Comparison of ENCODE assay signal across 8 cellular contexts in genomic region chr16:84138824-84139627, GRCh38. TPM values are rescaled to one million over a fixed set of nuclear protein-coding genes. Genes with fewer than 3 reads are reported as not detected.
A peak's percentile ranks its signal among the peaks of the same experiment; 100 is the strongest.
DNase-seq lines count a peak whose midpoint lies in the region; ATAC-seq and TF ChIP-seq lines count a peak whose summit lies in the region.

No MANE protein-coding gene starts in this region.

- H3F3A ChIP-seq in GM23248 (ENCODE audit: insufficient read depth): no peaks in the 10 kb centered on the region

- no peak overlapping the region for H3K4me3 Mint-ChIP-seq in endothelial cell (ENCODE audit: unreplicated experiment)
- H3K4me3 Mint-ChIP-seq in stimulated activated naive CD8-positive, alpha-beta T cell treated with anti-CD3 and anti-CD28 coated beads, Interleukin-15, amount 100 ng/mL, for 72 hours: peak overlapping the region; percentile 63 to 68

- 20 to 24% methylated on average over 14 of the region's 14 CpGs for WGBS in GM23248 (ENCODE audit: low coverage in 1 of 2, low lambda C conversion rate in 2 of 2, missing lambda C conversion rate in 2 of 2), 2 experiments
- 53 to 56% methylated on average over 14 of the region's 14 CpGs for WGBS in tibial nerve, 2 donors

- H3K9me3 Mint-ChIP-seq in endothelial cell (ENCODE audit: unreplicated experiment): no peaks in the 10 kb centered on the region
- no peaks in the 10 kb centered on the region for H3K9me3 Mint-ChIP-seq in stimulated activated naive CD8-positive, alpha-beta T cell treated with anti-CD3 and anti-CD28 coated beads, Interleukin-15, amount 100 ng/mL, for 72 hours

- H3K27me3 ChIP-seq in GM23248 (replicated peaks; ENCODE audit: insufficient read depth) (no peaks in the 10 kb centered on the region), tibial nerve (no peaks in the 10 kb centered on the region)

- H3K27me3 Mint-ChIP-seq in endothelial cell (ENCODE audit: unreplicated experiment): peaks cover 7% of the 10 kb centered on the region
- no peaks in the 10 kb centered on the region for H3K27me3 Mint-ChIP-seq in stimulated activated naive CD8-positive, alpha-beta T cell treated with anti-CD3 and anti-CD28 coated beads, Interleukin-15, amount 100 ng/mL, for 72 hours

- peak overlapping the region; percentile 71 for H2AFZ ChIP-seq in GM23248

- peak overlapping the region; percentile 4 for H3K27ac Mint-ChIP-seq in endothelial cell (ENCODE audit: unreplicated experiment)
- H3K27ac Mint-ChIP-seq in stimulated activated naive CD8-positive, alpha-beta T cell treated with anti-CD3 and anti-CD28 coated beads, Interleukin-15, amount 100 ng/mL, for 72 hours: peak overlapping the region in 1 of 2 donors; percentile 20

- DNase-seq in DMS53 (lab: John Stamatoyannopoulos, UW): peak; percentile 93
- DNase-seq in GM23248: peak; percentile 73
- DNase-seq in NCI-H510A (lab: John Stamatoyannopoulos, UW): peak; percentile 71
- DNase-seq in endothelial cell (ENCODE audit: low spot score): no peak
- peak; percentile 43 to 71 for DNase-seq in stimulated activated naive CD8-positive, alpha-beta T cell treated with anti-CD3 and anti-CD28 coated beads, Interleukin-15, amount 100 ng/mL, for 72 hours
- no peak for DNase-seq in HUDEP-2 (lab: John Stamatoyannopoulos, UW; ENCODE audit: unreplicated experiment in 76 of 76)
- DNase-seq in tibial nerve (ENCODE audit: low spot score in 2 of 2): no peak

- H4K20me1 ChIP-seq in GM23248 (ENCODE audit: insufficient read depth): no peaks in the 10 kb centered on the region

- peak overlapping the region; percentile 66 for H3K4me2 ChIP-seq in GM23248 (ENCODE audit: unreplicated experiment)

- H3K4me3 ChIP-seq in GM23248: peak overlapping the region; percentile 44
- H3K4me3 ChIP-seq in tibial nerve: no peak overlapping the region

- peak overlapping the region; percentile 43 for H3K9ac ChIP-seq in GM23248

- TF ChIP-seq CTCF in endothelial cell (IDR thresholded peaks at IDR 0.05; ENCODE audit: unreplicated experiment): no peak
- no peak for TF ChIP-seq CTCF in tibial nerve (IDR thresholded peaks at IDR 0.05)

- peaks cover 23% of the 10 kb centered on the region for H3K4me1 Mint-ChIP-seq in endothelial cell (ENCODE audit: unreplicated experiment)
- peaks cover 64% of the 10 kb centered on the region for H3K4me1 Mint-ChIP-seq in stimulated activated naive CD8-positive, alpha-beta T cell treated with anti-CD3 and anti-CD28 coated beads, Interleukin-15, amount 100 ng/mL, for 72 hours

- in situ Hi-C loops in GM23248 (cut with MboI): no loop called here

- no peak for TF ChIP-seq POLR2A in tibial nerve (IDR thresholded peaks at IDR 0.05)

- peaks cover 69% of the 10 kb centered on the region for H3K79me2 ChIP-seq in GM23248 (ENCODE audit: insufficient read depth)

- no peaks in the 10 kb centered on the region for H3K9me3 ChIP-seq in GM23248 (ENCODE audit: low read depth)
- H3K9me3 ChIP-seq in tibial nerve: no peaks in the 10 kb centered on the region

- no peaks in the 10 kb centered on the region for H3K36me3 ChIP-seq in GM23248 (ENCODE audit: low read depth)
- H3K36me3 ChIP-seq in tibial nerve: no peaks in the 10 kb centered on the region

- H3K4me1 ChIP-seq in GM23248 (ENCODE audit: insufficient read depth) (peaks cover 13% of the 10 kb centered on the region), tibial nerve (peaks cover 0 to 25% (median 4%) of the 10 kb centered on the region in 4 donors)

- H3K27ac ChIP-seq in GM23248 (peak overlapping the region; percentile 59), tibial nerve (peak overlapping the region in 2 of 4 donors; percentile 50 to 64)

- H3K36me3 Mint-ChIP-seq in endothelial cell (ENCODE audit: low read depth, unreplicated experiment): peaks cover 6% of the 10 kb centered on the region

- no peaks in the 10 kb centered on the region for H3K9me2 ChIP-seq in GM23248 (ENCODE audit: insufficient read depth)

- TF ChIP-seq EP300 in tibial nerve (IDR thresholded peaks at IDR 0.05): no peak

- ATAC-seq in stimulated activated naive CD8-positive, alpha-beta T cell treated with anti-CD3 and anti-CD28 coated beads, Interleukin-15, amount 100 ng/mL, for 72 hours: peak; percentile 99
- ATAC-seq in GM18909 (IDR thresholded peaks at IDR 0.05; ENCODE audit: poor library complexity, unreplicated experiment): no peak

RNA-seq across cellular contexts. Expression of gene HSDL1, which starts 6.0 kb away (rescaled TPM):
- total RNA-seq in GM23248 (2014; rRNA removed; shearing (Covaris generic)): 17.0 and 19.9 TPM in 2 replicates
- 10.8 and 12.0 TPM in 2 replicates for polyA plus RNA-seq in GM23248 (2016; fragmentation: Nextera tagmentation; extraction: Ambion mirVana)
- 50.2 TPM for total RNA-seq in endothelial cell (ENCODE audit: unreplicated experiment)
- 10 to 100 TPM; 11.1 to 39.8 (median 20.6) TPM for total RNA-seq in tibial nerve

RNA-seq across cellular contexts. Expression of gene DNAAF1, which starts 6.1 kb away (rescaled TPM):
- total RNA-seq in GM23248 (2014; rRNA removed; shearing (Covaris generic)): not detected in 2 replicates
- not detected in 2 replicates for polyA plus RNA-seq in GM23248 (2016; fragmentation: Nextera tagmentation; extraction: Ambion mirVana)
- total RNA-seq in endothelial cell (ENCODE audit: unreplicated experiment) (0.18 TPM), tibial nerve (1 to 10 TPM in 1 of 4 donors, under 1 TPM in 2, not detected in 1; 0.20 to 1.1 (median 0.90) TPM)

RNA-seq across cellular contexts. Expression of gene MBTPS1, which starts 22.3 kb away (rescaled TPM):
- total RNA-seq in GM23248 (2014; rRNA removed; shearing (Covaris generic)): 95.7 and 103 TPM in 2 replicates
- 84.0 and 88.1 TPM in 2 replicates for polyA plus RNA-seq in GM23248 (2016; fragmentation: Nextera tagmentation; extraction: Ambion mirVana)
- total RNA-seq in endothelial cell (ENCODE audit: unreplicated experiment) (79.7 TPM), tibial nerve (100 to 1,000 TPM in 3 of 4 donors, 10 to 100 TPM in 1; 98.4 to 149 (median 121) TPM)

RNA-seq across cellular contexts. Expression of gene TAF1C, which starts 47.8 kb away (rescaled TPM):
- total RNA-seq in GM23248 (2014; rRNA removed; shearing (Covaris generic)): 24.7 and 31.5 TPM in 2 replicates
- 13.5 and 18.1 TPM in 2 replicates for polyA plus RNA-seq in GM23248 (2016; fragmentation: Nextera tagmentation; extraction: Ambion mirVana)
- total RNA-seq in endothelial cell (ENCODE audit: unreplicated experiment) (73.6 TPM), tibial nerve (100 to 1,000 TPM in 1 of 4 donors, 10 to 100 TPM in 3; 50.7 to 109 (median 73.9) TPM)

RNA-seq across cellular contexts. Expression of gene ADAD2, which starts 51.9 kb away (rescaled TPM):
- not detected in 2 replicates for total RNA-seq in GM23248 (2014; rRNA removed; shearing (Covaris generic))
- not detected in 2 replicates for polyA plus RNA-seq in GM23248 (2016; fragmentation: Nextera tagmentation; extraction: Ambion mirVana)
- total RNA-seq in endothelial cell (ENCODE audit: unreplicated experiment): 0.87 TPM
- total RNA-seq in tibial nerve: 1 to 10 TPM in 1 of 4 donors, not detected in 3; 1.2 TPM

Comparison
In these comparisons a context has a peak if more than half of its experiments do, and no peak if none do; other contexts are left out.
1. DNase-seq: peak in DMS53 (single experiment), GM23248 (single experiment), NCI-H510A (single experiment) and stimulated activated naive CD8-positive, alpha-beta T cell treated with anti-CD3 and anti-CD28 coated beads, Interleukin-15, amount 100 ng/mL, for 72 hours (2 of 2); none in endothelial cell (single experiment), HUDEP-2 (0 of 76) and tibial nerve (0 of 2).